Comparison of ENCODE assay signal across 34 cellular contexts in genomic region chr4:162911349-162911748, GRCh38.
"Had no signal": no experiment of that assay in that cellular context is flagged by ENCODE, and none has a peak within 500 bp of the region (broad histone marks: within the 10 kb centered on the region; RNA-seq: fewer than 3 reads in every experiment).

No MANE protein-coding gene starts in this region.

- DNase-seq: Karpas-422, Kasumi-1, MM.1S, MV-4-11, NCI-H1048, NCI-H1092, NCI-H1092 treated with DMSO at 0.1 percent for 48 hours, NCI-H1105, NCI-H1105 treated with DMSO at 0.1 percent for 48 hours, NCI-H1417, NCI-H1417 treated with DMSO at 0.1 percent for 48 hours, NCI-H1436, NCI-H1436 treated with DMSO at 0.1 percent for 48 hours, NCI-H146, NCI-H1694, NCI-H1694 treated with DMSO at 0.1 percent for 48 hours, NCI-H187, NCI-H187 treated with DMSO at 0.1 percent for 48 hours, NCI-H1930, NCI-H2029, NCI-H2029 treated with DMSO at 0.1 percent for 48 hours, NCI-H2081, NCI-H2081 treated with DMSO at 0.1 percent for 48 hours, NCI-H2107, NCI-H2171, NCI-H2171 treated with DMSO at 0.1 percent for 48 hours, NCI-H2227 treated with DMSO at 0.1 percent for 48 hours, NCI-H226, NCI-H345, NCI-H446, NCI-H446 treated with DMSO at 0.1 percent for 48 hours, NCI-H510A, NCI-H510A treated with DMSO at 0.1 percent for 48 hours, NCI-H524 had no signal
